Comparison of ENCODE assay signal across 10 cellular contexts in genomic region chr11:109864834-109865557, GRCh38.
DNase-seq lines count a peak whose midpoint lies in the region; ATAC-seq and TF ChIP-seq lines count a peak whose summit lies in the region.
"Had no signal": no experiment of that assay in that cellular context is flagged by ENCODE, and none has a peak within 500 bp of the region (broad histone marks: within the 10 kb centered on the region; RNA-seq: fewer than 3 reads in every experiment).

No MANE protein-coding gene starts in this region.

- peak; percentile 18 for DNase-seq in COR-L47 (lab: John Stamatoyannopoulos, UW)
- peak; percentile 71 to 77 for DNase-seq in cardiac fibroblast (ENCODE audit: low read depth in 2 of 2)
- DNase-seq in NCI-H2227 treated with DMSO at 0.1 percent for 48 hours (lab: John Stamatoyannopoulos, UW), result no peak
- no peak for DNase-seq in chondrocyte (ENCODE audit: low spot score)
- no peak for DNase-seq in iPS-NIHi11 (ENCODE audit: low spot score)
- no peak for DNase-seq in SW 1271 (lab: John Stamatoyannopoulos, UW)
- DNase-seq: aorta; stimulated activated CD4-positive, alpha-beta T cell treated with anti-CD3 and anti-CD28 coated beads, Interleukin-2, amount 100 ng/mL, for 48 hours had no signal

- no peaks in the 10 kb centered on the region for H3K9me3 Mint-ChIP-seq in chondrocyte (ENCODE audit: low read depth)

- no peak for TF ChIP-seq CTCF in cardiac fibroblast (IDR thresholded peaks at IDR 0.05; ENCODE audit: low read depth, low read length)
- no peak for TF ChIP-seq CTCF in chondrocyte (IDR thresholded peaks at IDR 0.05)

- H3K36me3 Mint-ChIP-seq in chondrocyte (ENCODE audit: low read depth), result no peaks in the 10 kb centered on the region

- H3K4me3 Mint-ChIP-seq in chondrocyte (ENCODE audit: unreplicated experiment), result no peak overlapping the region

- H3K27ac Mint-ChIP-seq in chondrocyte (ENCODE audit: unreplicated experiment), result no peak overlapping the region

- H3K27me3 Mint-ChIP-seq in chondrocyte (ENCODE audit: low read depth), result peaks cover 3% of the 10 kb centered on the region

- ATAC-seq in GM19455 (IDR thresholded peaks at IDR 0.05; ENCODE audit: unreplicated experiment) (peak; percentile 24), HG03432 (IDR thresholded peaks at IDR 0.05; ENCODE audit: unreplicated experiment) (peak; percentile 39)

- peaks cover 16% of the 10 kb centered on the region for H3K4me1 Mint-ChIP-seq in chondrocyte (ENCODE audit: low read depth)

- no peak overlapping the region for H3K4me3 ChIP-seq in cardiac fibroblast (replicated peaks in 1 of 2; ENCODE audit: low read depth in 2 of 2, low read length in 2 of 2)

Comparison
In these comparisons a context has a peak if more than half of its experiments do, and no peak if none do; other contexts are left out.
1. DNase-seq: peak in COR-L47 (single experiment) and cardiac fibroblast (2 of 2); none in NCI-H2227 treated with DMSO at 0.1 percent for 48 hours (single experiment), chondrocyte (single experiment), iPS-NIHi11 (single experiment) and SW 1271 (0 of 2).